ENCODE assay signal across 23 cellular contexts in the genomic region with DNA sequence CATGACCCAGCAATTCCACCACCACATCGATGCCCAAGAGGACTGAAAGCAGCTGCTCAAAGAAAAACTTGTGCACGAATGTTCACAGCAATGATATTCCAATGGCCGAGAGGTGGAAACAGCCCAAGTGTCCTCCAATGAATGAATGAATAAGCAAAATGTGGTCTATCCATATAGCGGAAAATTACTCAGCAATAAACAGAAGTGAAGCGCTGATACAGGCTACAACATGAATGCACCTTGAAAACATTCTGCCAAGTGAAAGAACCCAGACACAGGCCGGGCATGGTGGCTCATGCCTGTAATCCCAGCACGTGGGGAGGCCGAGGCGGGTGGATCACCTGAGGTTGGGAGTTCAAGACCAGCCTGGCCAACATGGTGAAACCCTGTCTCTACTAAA. TPM values are rescaled to one million over a fixed set of nuclear protein-coding genes. Genes with fewer than 3 reads are reported as not detected.
A peak's percentile ranks its signal among the peaks of the same experiment; 100 is the strongest.
DNase-seq lines count a peak whose midpoint lies in the region; FAIRE-seq and TF ChIP-seq lines count a peak whose summit lies in the region.
"Had no signal": no experiment of that assay in that cellular context is flagged by ENCODE, and none has a peak within 500 bp of the region (broad histone marks: within the 10 kb centered on the region; RNA-seq: fewer than 3 reads in every experiment).

No MANE protein-coding gene starts in this region.

- H3K27me3 ChIP-seq in bronchial epithelial cell (ENCODE audit: control insufficient read depth, insufficient read depth, low read length) (no peaks in the 10 kb centered on the region), ovary (no peaks in the 10 kb centered on the region)
- H3K27me3 ChIP-seq: BE2C; BLaER1 treated with 17β-estradiol and CSF1 and Interleukin-3, amounts not matched to agents 10 nM and 100 nM had no signal

- TF ChIP-seq CTCF in bronchial epithelial cell (IDR thresholded peaks at IDR 0.05; ENCODE audit: insufficient read depth, low read length, severe bottlenecking): no peak
- no peak for TF ChIP-seq CTCF in ovary (IDR thresholded peaks at IDR 0.05)

- FAIRE-seq in GM18507 (lab: Jason Lieb, UNC) (peak; percentile 83), bronchial epithelial cell (lab: Jason Lieb, UNC) (no peak)
- FAIRE-seq: A549, D721Med, GM12878, H54 had no signal

- H3K9me3 ChIP-seq in ovary: no peaks in the 10 kb centered on the region
- H3K9me3 ChIP-seq: A549; BE2C; BLaER1 treated with 17β-estradiol and CSF1 and Interleukin-3, amounts not matched to agents 10 nM and 100 nM had no signal

- no peaks in the 10 kb centered on the region for H3K4me1 ChIP-seq in ovary (ENCODE audit: insufficient read depth)

- H3K36me3 ChIP-seq in bronchial epithelial cell (ENCODE audit: control insufficient read depth, insufficient read depth, low read length) (no peaks in the 10 kb centered on the region), ovary (no peaks in the 10 kb centered on the region)
- H3K36me3 ChIP-seq: BE2C; BLaER1 treated with 17β-estradiol and CSF1 and Interleukin-3, amounts not matched to agents 10 nM and 100 nM had no signal

- intact Hi-C loops in ovary (cut with DNase I): no loop called here

- DNase-seq in GM18507 (ENCODE audit: extremely low spot score, insufficient read length, low read depth): no peak
- peak; percentile 46 for DNase-seq in bronchial epithelial cell (ENCODE audit: low read depth)
- DNase-seq in myocyte (ENCODE audit: low read depth): peak; percentile 30
- no peak for DNase-seq in NK-92 treated with Interleukin-12 subunit alpha and Interleukin-12 subunit beta, amount 100 ng/mL, for 24 hours (lab: John Stamatoyannopoulos, UW)
- no peak for DNase-seq in HPDE6-E6E7 (ENCODE audit: extremely low spot score)
- DNase-seq in ovary: no peak
- DNase-seq: 8988T; ACHN; AML-193; BE2C; CD4-positive, alpha-beta T cell; CD8-positive, alpha-beta memory T cell; DMS 273 treated with DMSO at 0.1 percent for 48 hours; DMS79; EL; GDM1; GOT3; HCEC 1CT had no signal

- H3K4me3 ChIP-seq in bronchial epithelial cell (ENCODE audit: low read depth, low read length) (no peak overlapping the region), ovary (no peak overlapping the region)
- H3K4me3 ChIP-seq: A549; BLaER1 treated with 17β-estradiol and CSF1 and Interleukin-3, amounts not matched to agents 10 nM and 100 nM; GM12878 had no signal

- no peak for TF ChIP-seq POLR2A in ovary (IDR thresholded peaks at IDR 0.05)

- 72 to 78% (median 74%) methylated on average over 9 of the region's 9 CpGs for WGBS in ovary, 3 donors

- H3K27ac ChIP-seq in ovary: no peak overlapping the region
- H3K27ac ChIP-seq: A549 had no signal

- TF ChIP-seq EP300 in ovary (IDR thresholded peaks at IDR 0.05): no peak

RNA-seq across cellular contexts. Expression of gene SLC2A9, which starts 5.2 kb away (rescaled TPM):
- 29.7 and 71.0 TPM in 2 replicates for total RNA-seq in bronchial epithelial cell
- 0.68 and 0.72 TPM in 2 replicates for total RNA-seq in myocyte
- 0.39 TPM for polyA plus RNA-seq in myocyte (2012)
- total RNA-seq in ovary: 10 to 100 TPM in 1 of 7 donors, 1 to 10 TPM in 6; 1.2 to 10.1 (median 5.0) TPM
- polyA plus RNA-seq in ovary: 1 to 10 TPM; 2.5 TPM

Comparison
In these comparisons a context has a peak if more than half of its experiments do, and no peak if none do; other contexts are left out.
1. DNase-seq: peak in bronchial epithelial cell (single experiment) and myocyte (single experiment); none in GM18507 (single experiment), NK-92 treated with Interleukin-12 subunit alpha and Interleukin-12 subunit beta, amount 100 ng/mL, for 24 hours (single experiment), HPDE6-E6E7 (single experiment) and ovary (0 of 5).